Comparison of ENCODE assay signal across 8 cellular contexts in the genomic region with DNA sequence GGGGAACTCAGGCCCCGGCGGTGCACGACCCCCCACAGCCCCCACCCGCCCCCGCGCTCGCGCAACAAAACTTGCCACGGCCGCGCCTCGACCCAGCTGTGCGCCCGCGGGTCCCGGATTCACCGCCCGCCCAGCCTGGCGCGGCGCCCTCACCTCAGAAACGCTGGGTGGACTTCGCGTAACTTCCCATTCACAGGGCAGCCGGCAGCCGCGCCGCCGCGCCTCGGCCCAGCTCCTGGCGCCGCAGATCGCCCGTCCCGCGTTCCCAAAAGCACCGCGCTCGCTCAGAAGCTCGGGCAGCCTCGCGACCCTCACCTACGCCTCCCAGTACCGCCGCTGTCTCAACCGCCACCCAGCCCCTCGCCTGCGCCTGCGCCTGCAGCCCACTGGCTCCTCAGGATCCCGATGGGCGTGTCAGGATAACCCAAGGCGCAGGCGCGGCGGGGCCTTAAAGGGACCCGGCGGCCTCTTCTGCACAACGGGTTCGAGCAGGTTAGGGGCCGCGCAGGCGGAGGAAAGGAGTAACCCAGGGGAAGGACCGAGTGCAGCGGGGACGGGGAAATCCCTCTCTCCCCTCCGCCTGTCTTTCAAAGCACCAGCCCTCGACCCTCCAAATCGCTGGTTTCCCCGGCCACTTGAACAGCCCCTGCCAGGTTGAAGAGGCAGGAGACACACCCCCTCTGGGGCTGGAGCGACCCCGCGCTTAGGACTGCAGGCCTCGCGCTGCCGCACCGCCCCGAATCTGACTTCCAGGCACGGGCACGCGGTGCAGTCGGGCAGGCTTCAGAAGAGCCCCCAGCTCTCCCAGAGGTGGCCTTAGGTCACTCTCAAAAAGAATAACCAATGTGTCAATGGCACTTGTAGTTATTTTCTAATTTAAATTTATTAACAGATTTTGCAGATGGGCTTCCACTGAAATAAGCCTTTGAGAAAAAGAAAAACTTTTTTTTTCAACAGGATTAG. TPM values are rescaled to one million over a fixed set of nuclear protein-coding genes. Genes with fewer than 3 reads are reported as not detected.
A peak's percentile ranks its signal among the peaks of the same experiment; 100 is the strongest.
DNase-seq lines count a peak whose midpoint lies in the region; ATAC-seq, FAIRE-seq and TF ChIP-seq lines count a peak whose summit lies in the region.

A gene (minus strand): TSS at position 380 of the 963 bp plus-strand sequence.

- dilution Hi-C loops in keratinocyte (cut with MboI; ENCODE audit: extremely low pct_ligation_motif_present, low sequenced_read_pairs), result no loop called here

- peaks cover 3 to 6% of the 10 kb centered on the region in 2 experiments for H3K36me3 ChIP-seq in keratinocyte (ENCODE audit: control insufficient read depth in 2 of 2, extremely low read depth in 1 of 2, insufficient read depth in 2 of 2, low read length in 2 of 2)

- FAIRE-seq in keratinocyte (lab: Jason Lieb, UNC), result no peak

- peak within 1 kb of the TSS; percentile 99 for H3K4me2 ChIP-seq in keratinocyte (ENCODE audit: control insufficient read depth, extremely low read depth, insufficient read depth, low read depth, low read length)

- peak within 1 kb of the TSS; percentile 62 for H3K27ac ChIP-seq in keratinocyte (ENCODE audit: control insufficient read depth, insufficient read depth, low read length)

- H3K4me3 ChIP-seq in AG09309 (ENCODE audit: control insufficient read depth, low read depth, low read length) (peak within 1 kb of the TSS; percentile 66), keratinocyte (ENCODE audit: control insufficient read depth in 2 of 3, extremely low read depth in 1 of 3, insufficient read depth in 2 of 3, low read depth in 1 of 3, low read length in 3 of 3) (peak within 1 kb of the TSS; percentile 71 to 97 (median 89))

- ATAC-seq in GM19043 (IDR thresholded peaks at IDR 0.05; ENCODE audit: low read depth, unreplicated experiment) (peak; percentile 76), HG03342 (IDR thresholded peaks at IDR 0.05; ENCODE audit: unreplicated experiment) (peak; percentile 83)

- peak within 1 kb of the TSS; percentile 99 for H2AFZ ChIP-seq in keratinocyte (ENCODE audit: control insufficient read depth, low read length)

- TF ChIP-seq CTCF in AG09309 (IDR thresholded peaks at IDR 0.05; ENCODE audit: control insufficient read depth, insufficient read depth, low read depth, low read length, missing control alignments) (no peak), keratinocyte (optimal IDR thresholded peaks at IDR 0.05 in 1 of 3, IDR thresholded peaks at IDR 0.05 in 1 of 3, conservative IDR thresholded peaks at IDR 0.05 in 1 of 3; ENCODE audit: extremely low read depth in 1 of 3, insufficient read depth in 2 of 3, low read length in 3 of 3) (no peak)

- no peaks in the 10 kb centered on the region for H3K9me1 ChIP-seq in keratinocyte (ENCODE audit: control insufficient read depth, extremely low read depth, insufficient read depth, low read length)

- peak within 1 kb of the TSS; percentile 84 for H3K9ac ChIP-seq in keratinocyte (ENCODE audit: control insufficient read depth, extremely low read depth, insufficient read depth, low read length)

- H3K9me3 ChIP-seq in keratinocyte (ENCODE audit: control insufficient read depth, low read depth, low read length), result no peaks in the 10 kb centered on the region

- peaks cover 23% of the 10 kb centered on the region for H3K79me2 ChIP-seq in keratinocyte (ENCODE audit: control insufficient read depth, insufficient read depth, low read length)

- H3K4me1 ChIP-seq in keratinocyte (ENCODE audit: control insufficient read depth, extremely low read depth, insufficient read depth, low read length), result peaks cover 16% of the 10 kb centered on the region

- no peaks in the 10 kb centered on the region for H3K27me3 ChIP-seq in keratinocyte (ENCODE audit: control insufficient read depth, extremely low read depth, insufficient read depth, low read length)

- no peaks in the 10 kb centered on the region for H4K20me1 ChIP-seq in keratinocyte (ENCODE audit: control insufficient read depth, extremely low read depth, insufficient read depth, low read length)

- DNase-seq in AG09309 (ENCODE audit: low read depth), result peak; percentile 63
- DNase-seq in NCI-H345 (lab: John Stamatoyannopoulos, UW), result peak; percentile 100
- peak; percentile 90 for DNase-seq in activated CD4-positive, CD25-positive, alpha-beta regulatory T cell treated with anti-CD3 and anti-CD28 coated beads, Interleukin-2, amount 50 U/mL, for 72 hours
- DNase-seq in cerebellum (ENCODE audit: low spot score), result peak; percentile 100
- peak; percentile 94 for DNase-seq in keratinocyte (ENCODE audit: low read depth, low spot score)
- peak; percentile 99 for DNase-seq in stimulated activated CD4-positive, alpha-beta T cell treated with anti-CD3 and anti-CD28 coated beads, Interleukin-12 subunit alpha, Interleukin-12 subunit beta, amount 100 ng/mL, for 4 hours

RNA-seq across cellular contexts. Expression of the gene that starts here (rescaled TPM):
- total RNA-seq in cerebellum, result 124 TPM
- 12.8 to 16.4 TPM (median 14.2 TPM) in 3 replicates for polyA plus RNA-seq in keratinocyte
- 3.5 TPM for polyA plus RNA-seq in keratinocyte (2011; ENCODE audit: low read depth)
- polyA plus RNA-seq in keratinocyte (2011; cell fraction: cytosol; rRNA removed), result 7.2 and 11.7 TPM in 2 replicates
- 26.9 TPM in 2 replicates for polyA plus RNA-seq in keratinocyte (2011; cell fraction: nucleus; rRNA removed)
- 3.7 and 11.0 TPM in 2 replicates for polyA plus RNA-seq in keratinocyte (2012; ENCODE audit: low replicate concordance)
- 16.0 to 24.8 TPM (median 19.8 TPM) in 3 replicates for polyA minus RNA-seq in keratinocyte
- polyA minus RNA-seq in keratinocyte (2011; cell fraction: cytosol; rRNA and poly(A)+ RNA removed), result 6.1 TPM
- 26.5 and 55.5 TPM in 2 replicates for polyA minus RNA-seq in keratinocyte (2011; cell fraction: nucleus; rRNA and poly(A)+ RNA removed)

Comparison
In these comparisons a context has a peak if more than half of its experiments do, and no peak if none do; other contexts are left out.
1. Peak in every context shown above with its lines: DNase-seq, ATAC-seq, H3K4me3 ChIP-seq and H3K27ac ChIP-seq.